Comparison of ENCODE assay signal across 11 cellular contexts in genomic region chr12:93813972-93814821, GRCh38.
DNase-seq lines count a peak whose midpoint lies in the region; ATAC-seq and TF ChIP-seq lines count a peak whose summit lies in the region.
"Had no signal": no experiment of that assay in that cellular context is flagged by ENCODE, and none has a peak within 500 bp of the region (broad histone marks: within the 10 kb centered on the region; RNA-seq: fewer than 3 reads in every experiment).

No MANE protein-coding gene starts in this region.

- H3K9me3 ChIP-seq in esophagus squamous epithelium (no peaks in the 10 kb centered on the region), muscle layer of colon (ENCODE audit: low read length) (no peaks in the 10 kb centered on the region)

- TF ChIP-seq POLR2A in esophagus squamous epithelium (IDR thresholded peaks at IDR 0.05) = no peak

- intact Hi-C loops in activated naive CD4-positive, alpha-beta T cell treated with anti-CD3 and anti-CD28 coated beads for 36 hours (cut with micrococcal nuclease) = no loop called here
- intact Hi-C loops in esophagus squamous epithelium (cut with DNase I) = no loop called here
- intact Hi-C loops in activated T-helper 2 cell treated with anti-CD3 and anti-CD28 coated beads, Interferon-gamma antibody, Interleukin-2, Interleukin-4, amounts not matched to agents 10 μg/mL and 5 μg/mL and 100 μg/mL, durations not matched to agents 14 hours and 24 hours and 36 hours (cut with micrococcal nuclease) = no loop called here

- H3K27me3 Mint-ChIP-seq in activated naive CD4-positive, alpha-beta T cell treated with anti-CD3 and anti-CD28 coated beads for 36 hours (ENCODE audit: low read depth) = no peaks in the 10 kb centered on the region
- H3K27me3 Mint-ChIP-seq in activated T-helper 2 cell treated with anti-CD3 and anti-CD28 coated beads, Interferon-gamma antibody, Interleukin-2, Interleukin-4, amounts not matched to agents 10 μg/mL and 5 μg/mL and 100 μg/mL, durations not matched to agents 14 hours and 24 hours and 36 hours (ENCODE audit: low read depth) = no peaks in the 10 kb centered on the region
- H3K27me3 Mint-ChIP-seq: CD4-positive, alpha-beta memory T cell had no signal

- peak; percentile 30 for DNase-seq in activated naive CD4-positive, alpha-beta T cell treated with anti-CD3 and anti-CD28 coated beads for 36 hours
- no peak for DNase-seq in activated naive CD4-positive, alpha-beta T cell (lab: John Stamatoyannopoulos, UW)
- no peak for DNase-seq in esophagus squamous epithelium (lab: John Stamatoyannopoulos, UW)
- DNase-seq in activated T-helper 2 cell treated with anti-CD3 and anti-CD28 coated beads, Interferon-gamma antibody, Interleukin-2, Interleukin-4, amounts not matched to agents 10 μg/mL and 5 μg/mL and 100 μg/mL, durations not matched to agents 14 hours and 24 hours and 36 hours (ENCODE audit: low spot score) = no peak
- DNase-seq in cortex of kidney (lab: John Stamatoyannopoulos, UW) = no peak
- DNase-seq: CD4-positive, alpha-beta memory T cell; NCI-H1694 treated with DMSO at 0.1 percent for 48 hours; stimulated activated naive CD4-positive, alpha-beta T cell had no signal

- peaks cover 6% of the 10 kb centered on the region for H3K4me1 Mint-ChIP-seq in activated naive CD4-positive, alpha-beta T cell treated with anti-CD3 and anti-CD28 coated beads for 36 hours (ENCODE audit: low read depth)
- H3K4me1 Mint-ChIP-seq in activated T-helper 2 cell treated with anti-CD3 and anti-CD28 coated beads, Interferon-gamma antibody, Interleukin-2, Interleukin-4, amounts not matched to agents 10 μg/mL and 5 μg/mL and 100 μg/mL, durations not matched to agents 14 hours and 24 hours and 36 hours (ENCODE audit: low read depth) = peaks cover 5% of the 10 kb centered on the region
- H3K4me1 Mint-ChIP-seq: CD4-positive, alpha-beta memory T cell had no signal

- H3K4me3 ChIP-seq in esophagus squamous epithelium = peak overlapping the region in 1 of 4 donors; percentile 22
- no peak overlapping the region for H3K4me3 ChIP-seq in muscle layer of colon (ENCODE audit: low read depth in 1 of 2, low read length in 2 of 2)
- H3K4me3 ChIP-seq in urinary bladder (ENCODE audit: low read depth, low read length) = no peak overlapping the region

- peak in 1 of 6 experiments; percentile 10 for TF ChIP-seq CTCF in esophagus squamous epithelium (IDR thresholded peaks at IDR 0.05)

- no peak for ATAC-seq in HG02763 (IDR thresholded peaks at IDR 0.05; ENCODE audit: unreplicated experiment)

- H3K4me3 Mint-ChIP-seq in activated naive CD4-positive, alpha-beta T cell treated with anti-CD3 and anti-CD28 coated beads for 36 hours = no peak overlapping the region
- no peak overlapping the region for H3K4me3 Mint-ChIP-seq in activated T-helper 2 cell treated with anti-CD3 and anti-CD28 coated beads, Interferon-gamma antibody, Interleukin-2, Interleukin-4, amounts not matched to agents 10 μg/mL and 5 μg/mL and 100 μg/mL, durations not matched to agents 14 hours and 24 hours and 36 hours (ENCODE audit: low read depth)
- H3K4me3 Mint-ChIP-seq: CD4-positive, alpha-beta memory T cell had no signal

- H3K27me3 ChIP-seq in esophagus squamous epithelium = no peaks in the 10 kb centered on the region
- H3K27me3 ChIP-seq in muscle layer of colon (ENCODE audit: control insufficient read depth in 1 of 2, insufficient read depth in 2 of 2, low read length in 2 of 2) = no peaks in the 10 kb centered on the region

- H3K36me3 Mint-ChIP-seq in activated naive CD4-positive, alpha-beta T cell treated with anti-CD3 and anti-CD28 coated beads for 36 hours (ENCODE audit: low read depth) = peaks cover 5% of the 10 kb centered on the region
- H3K36me3 Mint-ChIP-seq in activated T-helper 2 cell treated with anti-CD3 and anti-CD28 coated beads, Interferon-gamma antibody, Interleukin-2, Interleukin-4, amounts not matched to agents 10 μg/mL and 5 μg/mL and 100 μg/mL, durations not matched to agents 14 hours and 24 hours and 36 hours (ENCODE audit: low read depth) = no peaks in the 10 kb centered on the region

- H3K27ac ChIP-seq in esophagus squamous epithelium (peak overlapping the region; percentile 73 to 89 (median 84)), muscle layer of colon (ENCODE audit: low read depth, low read length) (peak overlapping the region; percentile 77), urinary bladder (ENCODE audit: low read depth) (peak overlapping the region; percentile 67)

- no peaks in the 10 kb centered on the region for H3K9me3 Mint-ChIP-seq in activated naive CD4-positive, alpha-beta T cell treated with anti-CD3 and anti-CD28 coated beads for 36 hours
- no peaks in the 10 kb centered on the region for H3K9me3 Mint-ChIP-seq in activated T-helper 2 cell treated with anti-CD3 and anti-CD28 coated beads, Interferon-gamma antibody, Interleukin-2, Interleukin-4, amounts not matched to agents 10 μg/mL and 5 μg/mL and 100 μg/mL, durations not matched to agents 14 hours and 24 hours and 36 hours
- H3K9me3 Mint-ChIP-seq: CD4-positive, alpha-beta memory T cell had no signal

- H3K9ac ChIP-seq in muscle layer of colon (ENCODE audit: low read length) = peak overlapping the region; percentile 18

- H3K4me1 ChIP-seq in esophagus squamous epithelium (peaks cover 12 to 83% (median 47%) of the 10 kb centered on the region in 3 donors), muscle layer of colon (ENCODE audit: insufficient read depth, low read length) (peaks cover 49% of the 10 kb centered on the region), urinary bladder (ENCODE audit: insufficient read depth) (no peaks in the 10 kb centered on the region)

- WGBS in esophagus squamous epithelium, 2 donors = 36 to 64% methylated on average over 14 of the region's 14 CpGs
- 18% methylated on average over 14 of the region's 14 CpGs for WGBS in urinary bladder

- no peak overlapping the region for H3K27ac Mint-ChIP-seq in activated naive CD4-positive, alpha-beta T cell treated with anti-CD3 and anti-CD28 coated beads for 36 hours
- no peak overlapping the region for H3K27ac Mint-ChIP-seq in activated T-helper 2 cell treated with anti-CD3 and anti-CD28 coated beads, Interferon-gamma antibody, Interleukin-2, Interleukin-4, amounts not matched to agents 10 μg/mL and 5 μg/mL and 100 μg/mL, durations not matched to agents 14 hours and 24 hours and 36 hours

- CTCF ChIA-PET in activated naive CD4-positive, alpha-beta T cell treated with anti-CD3 and anti-CD28 coated beads for 36 hours (lab: Charles Lee) = no interaction called here

- H3K36me3 ChIP-seq in esophagus squamous epithelium = no peaks in the 10 kb centered on the region
- H3K36me3 ChIP-seq in muscle layer of colon (ENCODE audit: insufficient read depth, low read length) = no peaks in the 10 kb centered on the region
- H3K36me3 ChIP-seq in urinary bladder (ENCODE audit: insufficient read depth) = no peaks in the 10 kb centered on the region
